In genomic region chr19:19362075-19362474, GRCh38 we compare ENCODE assay signal across 23 cellular contexts. TPM values are rescaled to one million over a fixed set of nuclear protein-coding genes. Genes with fewer than 3 reads are reported as not detected.
DNase-seq lines count a peak whose midpoint lies in the region; ATAC-seq and TF ChIP-seq lines count a peak whose summit lies in the region.
"Had no signal": no experiment of that assay in that cellular context is flagged by ENCODE, and none has a peak within 500 bp of the region (broad histone marks: within the 10 kb centered on the region; RNA-seq: fewer than 3 reads in every experiment).

No MANE protein-coding gene starts in this region.

- in situ Hi-C loops in ACHN (cut with HindIII; ENCODE audit: low pct_ligation_motif_present, low pct_unique_long_range_greater_than_20kb, low sequenced_read_pairs) = no loop called here

- ATAC-seq in Right ventricle myocardium inferior (no peak), left ventricle myocardium superior (no peak), HG03280 (IDR thresholded peaks at IDR 0.05; ENCODE audit: unreplicated experiment) (no peak), GM18861 (IDR thresholded peaks at IDR 0.05; ENCODE audit: unreplicated experiment) (no peak)

- H3K27me3 Mint-ChIP-seq in glutamatergic neuron (ENCODE audit: unreplicated experiment) (peaks cover 8% of the 10 kb centered on the region), type B pancreatic cell (no peaks in the 10 kb centered on the region)
- H3K27me3 Mint-ChIP-seq: activated CD4-positive, alpha-beta memory T cell treated with anti-CD3 and anti-CD28 coated beads, Interleukin-2, amount 10 ng/mL, durations not matched to agents 7 days and 5 days had no signal

- TF ChIP-seq CTCF in NB4 (IDR thresholded peaks at IDR 0.05; ENCODE audit: low read depth, low read length) (no peak), glutamatergic neuron (IDR thresholded peaks at IDR 0.05; ENCODE audit: partially characterized antibody, unreplicated experiment) (no peak), type B pancreatic cell (conservative IDR thresholded peaks at IDR 0.05) (no peak)

- DNase-seq in Right ventricle myocardium inferior (ENCODE audit: missing footprints) (peak; percentile 26), left ventricle myocardium superior (no peak), NB4 (ENCODE audit: low read depth) (peak; percentile 6), glutamatergic neuron (no peak), type B pancreatic cell (ENCODE audit: extremely low spot score, unreplicated experiment) (no peak), ACHN (no peak)
- DNase-seq: activated CD4-positive, alpha-beta memory T cell treated with anti-CD3 and anti-CD28 coated beads, Interleukin-2, amount 10 ng/mL, durations not matched to agents 7 days and 5 days; activated T-cell treated with anti-CD3 and anti-CD28 coated beads, Interleukin-2, amount 50 U/mL, for 48 hours; body of pancreas; DMS79; effector CD8-positive, alpha-beta T cell; foreskin keratinocyte; Kasumi-1; left ventricle myocardium inferior; NCI-H1092; NCI-H2029 treated with DMSO at 0.1 percent for 48 hours; NCI-H345; NCI-H82; SHP77 treated with DMSO at 0.1 percent for 48 hours had no signal

- no peak for TF ChIP-seq POLR2A in NB4 (IDR thresholded peaks at IDR 0.05; ENCODE audit: extremely low read depth, insufficient read length)

- H3K36me3 Mint-ChIP-seq in glutamatergic neuron (ENCODE audit: unreplicated experiment) = peaks cover 5% of the 10 kb centered on the region
- H3K36me3 Mint-ChIP-seq in type B pancreatic cell = peaks cover 3% of the 10 kb centered on the region

- H3K4me3 Mint-ChIP-seq in glutamatergic neuron (ENCODE audit: unreplicated experiment) = no peak overlapping the region
- no peak overlapping the region for H3K4me3 Mint-ChIP-seq in type B pancreatic cell
- H3K4me3 Mint-ChIP-seq: activated CD4-positive, alpha-beta memory T cell treated with anti-CD3 and anti-CD28 coated beads, Interleukin-2, amount 10 ng/mL, durations not matched to agents 7 days and 5 days had no signal

- H3K9me3 Mint-ChIP-seq in glutamatergic neuron (ENCODE audit: unreplicated experiment) (peaks cover 6% of the 10 kb centered on the region), type B pancreatic cell (no peaks in the 10 kb centered on the region)
- H3K9me3 Mint-ChIP-seq: activated CD4-positive, alpha-beta memory T cell treated with anti-CD3 and anti-CD28 coated beads, Interleukin-2, amount 10 ng/mL, durations not matched to agents 7 days and 5 days had no signal

- no peak overlapping the region for H3K4me3 ChIP-seq in NB4 (ENCODE audit: low read depth, low read length)
- H3K4me3 ChIP-seq: body of pancreas, hepatocyte, left ventricle myocardium inferior, prostate gland had no signal

- H3K4me1 Mint-ChIP-seq in glutamatergic neuron (ENCODE audit: low read depth, unreplicated experiment) = peaks cover 15% of the 10 kb centered on the region
- peaks cover 14% of the 10 kb centered on the region for H3K4me1 Mint-ChIP-seq in type B pancreatic cell (ENCODE audit: unreplicated experiment)

- intact Hi-C loops in Right ventricle myocardium inferior (cut with DNase I) (no loop called here), left ventricle myocardium superior (cut with micrococcal nuclease) (loop anchor here (5.0 kb wide), 1 partner anchor 130 kb away; no protein-coding TSS in a partner anchor)

- H3K27ac Mint-ChIP-seq in glutamatergic neuron (ENCODE audit: unreplicated experiment) = peak overlapping the region; percentile 91
- H3K27ac Mint-ChIP-seq in type B pancreatic cell = peak overlapping the region; percentile 36

RNA-seq across cellular contexts. Expression of gene MAU2, which starts 41.4 kb away (rescaled TPM):
- total RNA-seq in Right ventricle myocardium inferior (31.8 TPM), left ventricle myocardium superior (31.4 TPM), glutamatergic neuron (ENCODE audit: unreplicated experiment) (107 TPM), type B pancreatic cell (ENCODE audit: low replicate concordance) (68.6 and 83.3 TPM in 2 replicates)

RNA-seq across cellular contexts. Expression of gene SUGP1, which starts 41.8 kb away (rescaled TPM):
- total RNA-seq in Right ventricle myocardium inferior (34.9 TPM), left ventricle myocardium superior (46.0 TPM), glutamatergic neuron (ENCODE audit: unreplicated experiment) (134 TPM), type B pancreatic cell (ENCODE audit: low replicate concordance) (60.8 and 86.8 TPM in 2 replicates)

RNA-seq across cellular contexts. Expression of gene GATAD2A, which starts 43.4 kb away (rescaled TPM):
- total RNA-seq in Right ventricle myocardium inferior = 25.9 TPM
- 29.7 TPM for total RNA-seq in left ventricle myocardium superior
- 203 TPM for total RNA-seq in glutamatergic neuron (ENCODE audit: unreplicated experiment)
- total RNA-seq in type B pancreatic cell (ENCODE audit: low replicate concordance) = 102 and 113 TPM in 2 replicates

Comparison
In these comparisons a context has a peak if more than half of its experiments do, and no peak if none do; other contexts are left out.
1. DNase-seq: peak in Right ventricle myocardium inferior (single experiment) and NB4 (single experiment); none in left ventricle myocardium superior (single experiment), glutamatergic neuron (single experiment), type B pancreatic cell (single experiment) and ACHN (single experiment).